Comparison of ENCODE assay signal across 8 cellular contexts in the genomic region with DNA sequence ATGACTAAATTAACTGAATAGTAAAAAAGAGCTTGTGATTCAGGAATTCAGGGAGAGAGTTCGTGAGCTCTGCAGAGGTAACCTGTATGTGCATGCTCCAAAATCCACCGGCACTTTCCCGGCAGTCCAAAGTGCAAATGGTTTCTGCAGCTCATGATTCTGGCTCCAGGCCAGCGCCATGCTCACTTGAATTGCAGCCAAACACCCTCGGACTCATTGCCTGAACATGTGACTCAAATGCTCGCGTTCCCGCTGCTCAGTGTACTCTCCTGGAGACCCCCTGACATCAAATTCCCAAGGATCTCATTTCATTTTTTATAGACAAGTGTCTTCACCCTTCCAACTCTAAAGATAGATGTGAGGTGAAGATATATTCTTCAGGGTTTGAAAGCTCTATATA. TPM values are rescaled to one million over a fixed set of nuclear protein-coding genes. Genes with fewer than 3 reads are reported as not detected.
DNase-seq lines count a peak whose midpoint lies in the region; ATAC-seq, FAIRE-seq and TF ChIP-seq lines count a peak whose summit lies in the region.

No MANE protein-coding gene starts in this region.

- no peak overlapping the region for H3K4me2 ChIP-seq in OCI-LY7 (ENCODE audit: low read length)

- H3K4me3 ChIP-seq in SJSA1 (no peak overlapping the region), cardiac muscle cell (no peak overlapping the region), small intestine (ENCODE audit: low read depth in 1 of 2, low read length in 2 of 2) (no peak overlapping the region), OCI-LY7 (ENCODE audit: low read depth, low read length, poor library complexity, severe bottlenecking) (no peak overlapping the region)

- intact Hi-C loops in OCI-LY7 (cut with micrococcal nuclease; ENCODE audit: unreplicated experiment), result no loop called here

- CTCF ChIA-PET in OCI-LY7 (lab: Charles Lee; ENCODE audit: unreplicated experiment), result no interaction called here

- H2AFZ ChIP-seq in OCI-LY7 (ENCODE audit: low read length), result no peak overlapping the region

- no peaks in the 10 kb centered on the region for H3K79me2 ChIP-seq in OCI-LY7 (ENCODE audit: insufficient read depth, low read depth, low read length)

- POLR2A ChIA-PET in OCI-LY7 (lab: Charles Lee), result interaction anchor here (0.7 to 1.3 kb wide), 2 partner anchors 64 to 74 kb away, joined by 3 read pairs; no protein-coding TSS in a partner anchor

- H3K27ac ChIP-seq in SJSA1, result no peak overlapping the region
- no peak overlapping the region for H3K27ac ChIP-seq in cardiac muscle cell
- no peak overlapping the region for H3K27ac ChIP-seq in small intestine (ENCODE audit: low read depth in 1 of 2, low read length in 1 of 2)
- H3K27ac ChIP-seq in OCI-LY7 (ENCODE audit: low read depth, low read length, poor library complexity, severe bottlenecking), result no peak overlapping the region

- BruUV-seq in OCI-LY7 (replicated peaks; lab: Mats Ljungman, UMichigan), result no TSS peak

- no peaks in the 10 kb centered on the region for H3K9me3 ChIP-seq in SJSA1 (replicated peaks)
- H3K9me3 ChIP-seq in cardiac muscle cell (ENCODE audit: low read depth), result no peaks in the 10 kb centered on the region
- H3K9me3 ChIP-seq in small intestine (ENCODE audit: control insufficient read depth, low read depth), result no peaks in the 10 kb centered on the region
- H3K9me3 ChIP-seq in OCI-LY7 (ENCODE audit: low read length), result no peaks in the 10 kb centered on the region

- H3K36me3 ChIP-seq in SJSA1 (no peaks in the 10 kb centered on the region), cardiac muscle cell (no peaks in the 10 kb centered on the region), small intestine (ENCODE audit: control insufficient read depth in 2 of 2, insufficient read depth in 2 of 2, low read length in 2 of 2) (no peaks in the 10 kb centered on the region), OCI-LY7 (ENCODE audit: insufficient read depth, low read length) (no peaks in the 10 kb centered on the region)

- FAIRE-seq in HTR-8/SVneo (lab: Jason Lieb, UNC) (peak; percentile 94), small intestine (lab: Jason Lieb, UNC) (no peak)

- TF ChIP-seq CTCF in cardiac muscle cell (IDR thresholded peaks at IDR 0.05; ENCODE audit: low read depth, low read length) (no peak), OCI-LY7 (conservative IDR thresholded peaks at IDR 0.05; ENCODE audit: low read length) (no peak)

- H4K20me1 ChIP-seq in OCI-LY7 (ENCODE audit: insufficient read depth, low read length), result no peaks in the 10 kb centered on the region

- H3K4me1 ChIP-seq in SJSA1 (replicated peaks) (peaks cover 25% of the 10 kb centered on the region), cardiac muscle cell (ENCODE audit: low read depth) (peaks cover 24% of the 10 kb centered on the region), small intestine (ENCODE audit: control insufficient read depth in 2 of 2, insufficient read depth in 1 of 2, low read depth in 1 of 2, low read length in 1 of 2) (peaks cover 2 to 8% of the 10 kb centered on the region in 2 donors), OCI-LY7 (ENCODE audit: insufficient read depth, low read length, poor library complexity, severe bottlenecking) (no peaks in the 10 kb centered on the region)

- peak; percentile 71 for DNase-seq in HTR-8/SVneo (ENCODE audit: insufficient read length, low spot score)
- DNase-seq in SJSA1 (ENCODE audit: low read depth in 1 of 2, low spot score in 2 of 2), result peak; percentile 24 to 65
- peak; percentile 58 to 69 for DNase-seq in cardiac muscle cell (ENCODE audit: low read depth in 1 of 2, low spot score in 1 of 2)
- DNase-seq in small intestine, result peak; percentile 96
- DNase-seq in activated naive CD4-positive, alpha-beta T cell treated with Interleukin-2 at 50 U/mL for 16 hours, result no peak
- DNase-seq in stimulated activated CD4-positive, alpha-beta T cell treated with anti-CD3 and anti-CD28 coated beads, Interleukin-4, amount 100 ng/mL, for 4 hours, result no peak
- no peak for DNase-seq in OCI-LY7 (ENCODE audit: low spot score)

- 9 to 24% (median 15%) methylated on average over 8 of the region's 8 CpGs for WGBS in small intestine, 3 donors

- no peaks in the 10 kb centered on the region for H3K9me2 ChIP-seq in OCI-LY7 (ENCODE audit: insufficient read depth, low read length)

- H3K27me3 ChIP-seq in SJSA1 (replicated peaks) (no peaks in the 10 kb centered on the region), cardiac muscle cell (no peaks in the 10 kb centered on the region), small intestine (ENCODE audit: control insufficient read depth in 2 of 2, insufficient read depth in 2 of 2, low read length in 2 of 2) (no peaks in the 10 kb centered on the region)

- ATAC-seq in HG02973 (IDR thresholded peaks at IDR 0.05; ENCODE audit: unreplicated experiment), result no peak

RNA-seq across cellular contexts. Expression of gene SH3RF1, which starts 44.1 kb away (rescaled TPM):
- total RNA-seq in SJSA1 (2014; rRNA removed; shearing (Covaris generic)), result 9.0 and 14.1 TPM in 2 replicates
- total RNA-seq in cardiac muscle cell, result 4.3 and 4.8 TPM in 2 replicates
- polyA plus RNA-seq in cardiac muscle cell, result 3.4 and 4.4 TPM in 2 replicates
- 10 to 100 TPM; 10.7 to 12.2 (median 10.8) TPM for polyA plus RNA-seq in small intestine
- not detected in 2 replicates for total RNA-seq in OCI-LY7 (2014; rRNA removed; shearing (Covaris generic))
- total RNA-seq in OCI-LY7 (2022), result not detected in 2 replicates

Comparison
In these comparisons a context has a peak if more than half of its experiments do, and no peak if none do; other contexts are left out.
1. DNase-seq: peak in HTR-8/SVneo (single experiment), SJSA1 (2 of 2), cardiac muscle cell (2 of 2) and small intestine (single experiment); none in activated naive CD4-positive, alpha-beta T cell treated with Interleukin-2 at 50 U/mL for 16 hours (single experiment), stimulated activated CD4-positive, alpha-beta T cell treated with anti-CD3 and anti-CD28 coated beads, Interleukin-4, amount 100 ng/mL, for 4 hours (0 of 2) and OCI-LY7 (single experiment).